Comparison of ENCODE assay signal across 8 cellular contexts in genomic region chr6:166955121-166955864, GRCh38. TPM values are rescaled to one million over a fixed set of nuclear protein-coding genes. Genes with fewer than 3 reads are reported as not detected.
DNase-seq lines count a peak whose midpoint lies in the region; ATAC-seq and TF ChIP-seq lines count a peak whose summit lies in the region.

No MANE protein-coding gene starts in this region.

- H3K4me1 ChIP-seq in CD8-positive, alpha-beta T cell (ENCODE audit: insufficient read depth, low read length) = peaks cover 76% of the 10 kb centered on the region
- H3K4me1 ChIP-seq in ovary (ENCODE audit: insufficient read depth) = peaks cover 3% of the 10 kb centered on the region

- no peaks in the 10 kb centered on the region for H3K27me3 ChIP-seq in CD8-positive, alpha-beta T cell (ENCODE audit: insufficient read depth, low read length)
- no peaks in the 10 kb centered on the region for H3K27me3 ChIP-seq in ovary

- CTCF ChIA-PET in CD8-positive, alpha-beta T cell (lab: Charles Lee) = interaction anchor here (1.2 to 10.8 kb wide), 4 partner anchors 11 to 172 kb away, joined by 3 to 132 read pairs (median 16); no protein-coding TSS in a partner anchor

- TF ChIP-seq POLR2A in ovary (IDR thresholded peaks at IDR 0.05) = no peak

- no peak for TF ChIP-seq CTCF in CD8-positive, alpha-beta T cell (IDR thresholded peaks at IDR 0.05)
- TF ChIP-seq CTCF in LNCaP clone FGC (IDR thresholded peaks at IDR 0.05; ENCODE audit: control insufficient read depth, extremely low read depth, insufficient read depth) (no peak), ovary (IDR thresholded peaks at IDR 0.05) (no peak)

- H3K9me3 Mint-ChIP-seq in CD8-positive, alpha-beta T cell = no peaks in the 10 kb centered on the region
- no peaks in the 10 kb centered on the region for H3K9me3 Mint-ChIP-seq in activated T-cell treated with anti-CD3 and anti-CD28 coated beads, Interleukin-2, amount 50 U/mL, for 4 hours

- DNase-seq in CD8-positive, alpha-beta T cell = peak in 3 of 7 experiments; percentile 24 to 59 (median 37)
- DNase-seq in LNCaP clone FGC (ENCODE audit: low read depth) = no peak
- no peak for DNase-seq in activated T-cell treated with anti-CD3 and anti-CD28 coated beads, Interleukin-2, amount 50 U/mL, for 4 hours
- peak; percentile 6 for DNase-seq in glomerular visceral epithelial cell (ENCODE audit: extremely low spot score)
- peak in 2 of 5 donors; percentile 37 for DNase-seq in ovary
- DNase-seq in activated CD4-positive, CD25-positive, alpha-beta regulatory T cell (lab: John Stamatoyannopoulos, UW) = no peak

- H3K27ac ChIP-seq in CD8-positive, alpha-beta T cell (ENCODE audit: low read depth, low read length) = peak overlapping the region; percentile 81
- H3K27ac ChIP-seq in ovary = no peak overlapping the region

- no peaks in the 10 kb centered on the region for H3K9me3 ChIP-seq in CD8-positive, alpha-beta T cell (ENCODE audit: low read length)
- H3K9me3 ChIP-seq in ovary = no peaks in the 10 kb centered on the region

- intact Hi-C loops in CD8-positive, alpha-beta T cell (cut with DNase I, micrococcal nuclease) = loop anchor here (5.0 to 10.0 kb wide), 2 partner anchors 538 to 540 kb away; no protein-coding TSS in a partner anchor
- intact Hi-C loops in ovary (cut with DNase I) = no loop called here

- 40 to 58% (median 57%) methylated on average over 39 to 52 of the region's 52 CpGs for WGBS in ovary, 3 donors

- peak overlapping the region; percentile 86 for H3K27ac Mint-ChIP-seq in CD8-positive, alpha-beta T cell

- POLR2A ChIA-PET in CD8-positive, alpha-beta T cell (lab: Charles Lee) = interaction anchor here (1.6 to 2.6 kb wide), 3 partner anchors 21 to 44 kb away, joined by 4 to 16 read pairs (median 4); partner anchors contain the start of gene CEP43

- peak overlapping the region; percentile 93 for H3K4me3 Mint-ChIP-seq in CD8-positive, alpha-beta T cell
- peak overlapping the region; percentile 90 for H3K4me3 Mint-ChIP-seq in activated T-cell treated with anti-CD3 and anti-CD28 coated beads, Interleukin-2, amount 50 U/mL, for 4 hours

- ATAC-seq in CD8-positive, alpha-beta T cell = no peak
- ATAC-seq in activated T-cell treated with anti-CD3 and anti-CD28 coated beads, Interleukin-2, amount 50 U/mL, for 4 hours = no peak
- ATAC-seq in HG02610 (IDR thresholded peaks at IDR 0.05; ENCODE audit: unreplicated experiment) (no peak), HG03432 (IDR thresholded peaks at IDR 0.05; ENCODE audit: unreplicated experiment) (no peak)

- peak overlapping the region; percentile 75 for H3K4me3 ChIP-seq in CD8-positive, alpha-beta T cell (ENCODE audit: low read depth, low read length)
- H3K4me3 ChIP-seq in LNCaP clone FGC (ENCODE audit: low read depth, low read length) (peak overlapping the region; percentile 89), ovary (peak overlapping the region; percentile 61)

- H3K36me3 Mint-ChIP-seq in CD8-positive, alpha-beta T cell = peaks cover 35% of the 10 kb centered on the region
- H3K36me3 Mint-ChIP-seq in activated T-cell treated with anti-CD3 and anti-CD28 coated beads, Interleukin-2, amount 50 U/mL, for 4 hours (ENCODE audit: insufficient read depth) = peaks cover 2% of the 10 kb centered on the region

- no peaks in the 10 kb centered on the region for H3K27me3 Mint-ChIP-seq in CD8-positive, alpha-beta T cell (ENCODE audit: low read depth)
- H3K27me3 Mint-ChIP-seq in activated T-cell treated with anti-CD3 and anti-CD28 coated beads, Interleukin-2, amount 50 U/mL, for 4 hours (ENCODE audit: low read depth) = no peaks in the 10 kb centered on the region

- H3K36me3 ChIP-seq in CD8-positive, alpha-beta T cell (ENCODE audit: insufficient read depth, low read length) = peaks cover 2% of the 10 kb centered on the region
- H3K36me3 ChIP-seq in ovary = no peaks in the 10 kb centered on the region

- peaks cover 79% of the 10 kb centered on the region for H3K4me1 Mint-ChIP-seq in CD8-positive, alpha-beta T cell (ENCODE audit: low read depth)
- peaks cover 80% of the 10 kb centered on the region for H3K4me1 Mint-ChIP-seq in activated T-cell treated with anti-CD3 and anti-CD28 coated beads, Interleukin-2, amount 50 U/mL, for 4 hours (ENCODE audit: low read depth)

- no peak for TF ChIP-seq EP300 in ovary (IDR thresholded peaks at IDR 0.05)

RNA-seq across cellular contexts. Expression of gene RNASET2, which starts 1.1 kb away (rescaled TPM):
- total RNA-seq in CD8-positive, alpha-beta T cell = 10 to 100 TPM; 93.1 to 98.9 TPM
- total RNA-seq in activated T-cell treated with anti-CD3 and anti-CD28 coated beads, Interleukin-2, amount 50 U/mL, for 4 hours = 10 to 100 TPM; 43.7 to 67.3 (median 49.4) TPM
- total RNA-seq in ovary = 100 to 1,000 TPM in 1 of 7 donors, 10 to 100 TPM in 6; 34.8 to 211 (median 56.0) TPM
- polyA plus RNA-seq in ovary = 10 to 100 TPM; 42.2 to 79.7 TPM

RNA-seq across cellular contexts. Expression of gene CEP43, which starts 43.9 kb away (rescaled TPM):
- 1 to 10 TPM; 5.7 to 8.7 TPM for total RNA-seq in CD8-positive, alpha-beta T cell
- 10 to 100 TPM; 19.5 to 20.2 (median 19.5) TPM for total RNA-seq in activated T-cell treated with anti-CD3 and anti-CD28 coated beads, Interleukin-2, amount 50 U/mL, for 4 hours
- total RNA-seq in ovary = 10 to 100 TPM; 12.3 to 39.5 (median 15.4) TPM
- polyA plus RNA-seq in ovary = 10 to 100 TPM in 1 of 2 donors, 1 to 10 TPM in 1; 7.5 to 13.7 TPM

Comparison
In these comparisons a context has a peak if more than half of its experiments do, and no peak if none do; other contexts are left out.
1. intact Hi-C loops: an anchor here in CD8-positive, alpha-beta T cell (5.0 to 10.0 kb wide); none called in ovary.